In genomic region chr6:123524781-123525180, GRCh38 we compare ENCODE assay signal across 30 cellular contexts.
"Had no signal": no experiment of that assay in that cellular context is flagged by ENCODE, and none has a peak within 500 bp of the region (broad histone marks: within the 10 kb centered on the region; RNA-seq: fewer than 3 reads in every experiment).

No MANE protein-coding gene starts in this region.

- H3K4me1 Mint-ChIP-seq: immature natural killer cell; memory B cell; naive B cell; stimulated activated effector memory CD8-positive, alpha-beta T cell treated with anti-CD3 and anti-CD28 coated beads, Interleukin-12 subunit alpha, Interleukin-12 subunit beta, amount 100 ng/mL, for 72 hours had no signal

- H3K27ac ChIP-seq: colonic mucosa, epithelial cell of prostate, lower lobe of right lung, neutrophil, pancreas, right lobe of liver, stomach, thyroid gland had no signal

- H3K9me3 Mint-ChIP-seq: dendritic cell treated with granulocyte-macrophage colony-stimulating factor and Interleukin-4, amounts not matched to agents 40 ng/mL and 50 ng/mL, for 4 days; endodermal cell; neural crest cell had no signal

- ATAC-seq: esophagus mucosa; left colon; left ventricle myocardium superior; lower lobe of right lung; mucosa of descending colon; natural killer cell treated with Interleukin-12 subunit alpha and Interleukin-12 subunit beta and Interleukin-15 and Interleukin-18, amount 100 ng/mL, for 72 hours; pancreas; right lobe of liver; stimulated activated effector memory CD8-positive, alpha-beta T cell treated with anti-CD3 and anti-CD28 coated beads, Interleukin-12 subunit alpha, Interleukin-12 subunit beta, amount 100 ng/mL, for 72 hours had no signal

- H3K4me3 ChIP-seq: colonic mucosa, lower lobe of right lung, mucosa of descending colon, pancreas, right lobe of liver, stomach, thyroid gland had no signal

- H3K4me1 ChIP-seq: colonic mucosa, lower lobe of right lung, pancreas, right lobe of liver, stomach had no signal

- H3K4me3 Mint-ChIP-seq: dendritic cell treated with granulocyte-macrophage colony-stimulating factor and Interleukin-4, amounts not matched to agents 40 ng/mL and 50 ng/mL, for 4 days; endodermal cell; immature natural killer cell; memory B cell; mesothelial cell of epicardium; naive B cell; natural killer cell treated with Interleukin-12 subunit alpha and Interleukin-12 subunit beta and Interleukin-15 and Interleukin-18, amount 100 ng/mL, for 72 hours; neural crest cell; stimulated activated effector memory CD8-positive, alpha-beta T cell treated with anti-CD3 and anti-CD28 coated beads, Interleukin-12 subunit alpha, Interleukin-12 subunit beta, amount 100 ng/mL, for 72 hours had no signal

- H3K36me3 Mint-ChIP-seq: immature natural killer cell; memory B cell; mesothelial cell of epicardium; naive B cell; natural killer cell treated with Interleukin-12 subunit alpha and Interleukin-12 subunit beta and Interleukin-15 and Interleukin-18, amount 100 ng/mL, for 72 hours; stimulated activated effector memory CD8-positive, alpha-beta T cell treated with anti-CD3 and anti-CD28 coated beads, Interleukin-12 subunit alpha, Interleukin-12 subunit beta, amount 100 ng/mL, for 72 hours had no signal

- DNase-seq: colonic mucosa; effector CD8-positive, alpha-beta T cell; endodermal cell; foreskin melanocyte; hypothalamus; immature natural killer cell; islet precursor cell; kidney glomerular epithelial cell; left colon; left ventricle myocardium superior; lower lobe of right lung; mucosa of descending colon; naive B cell; pancreas; right lobe of liver; stimulated activated CD4-positive, alpha-beta T cell treated with anti-CD3 and anti-CD28 coated beads, Interleukin-2, amount 100 ng/mL, for 24 hours; stimulated activated CD4-positive, alpha-beta T cell treated with anti-CD3 and anti-CD28 coated beads, Interleukin-4, amount 100 ng/mL, for 24 hours; stimulated activated naive CD4-positive, alpha-beta T cell treated with Interleukin-2 at 50 U/mL for 16 hours; stomach; thyroid gland; trophoblast cell had no signal

- H3K27me3 ChIP-seq: colonic mucosa, neutrophil, pancreas, right lobe of liver, stomach, thyroid gland had no signal

- H3K27ac Mint-ChIP-seq: dendritic cell treated with granulocyte-macrophage colony-stimulating factor and Interleukin-4, amounts not matched to agents 40 ng/mL and 50 ng/mL, for 4 days; endodermal cell; immature natural killer cell; memory B cell; mesothelial cell of epicardium; naive B cell; natural killer cell treated with Interleukin-12 subunit alpha and Interleukin-12 subunit beta and Interleukin-15 and Interleukin-18, amount 100 ng/mL, for 72 hours; stimulated activated effector memory CD8-positive, alpha-beta T cell treated with anti-CD3 and anti-CD28 coated beads, Interleukin-12 subunit alpha, Interleukin-12 subunit beta, amount 100 ng/mL, for 72 hours had no signal

- H3K27me3 Mint-ChIP-seq: dendritic cell treated with granulocyte-macrophage colony-stimulating factor and Interleukin-4, amounts not matched to agents 40 ng/mL and 50 ng/mL, for 4 days; memory B cell; naive B cell; natural killer cell treated with Interleukin-12 subunit alpha and Interleukin-12 subunit beta and Interleukin-15 and Interleukin-18, amount 100 ng/mL, for 72 hours had no signal

- H3K36me3 ChIP-seq: colonic mucosa, lower lobe of right lung, neutrophil, pancreas, right lobe of liver, stomach, thyroid gland had no signal

- H3K9me3 ChIP-seq: colonic mucosa, lower lobe of right lung, mucosa of descending colon, neutrophil, pancreas, right lobe of liver, stomach, thyroid gland had no signal

- FAIRE-seq: pancreas had no signal
